In the genomic region with DNA sequence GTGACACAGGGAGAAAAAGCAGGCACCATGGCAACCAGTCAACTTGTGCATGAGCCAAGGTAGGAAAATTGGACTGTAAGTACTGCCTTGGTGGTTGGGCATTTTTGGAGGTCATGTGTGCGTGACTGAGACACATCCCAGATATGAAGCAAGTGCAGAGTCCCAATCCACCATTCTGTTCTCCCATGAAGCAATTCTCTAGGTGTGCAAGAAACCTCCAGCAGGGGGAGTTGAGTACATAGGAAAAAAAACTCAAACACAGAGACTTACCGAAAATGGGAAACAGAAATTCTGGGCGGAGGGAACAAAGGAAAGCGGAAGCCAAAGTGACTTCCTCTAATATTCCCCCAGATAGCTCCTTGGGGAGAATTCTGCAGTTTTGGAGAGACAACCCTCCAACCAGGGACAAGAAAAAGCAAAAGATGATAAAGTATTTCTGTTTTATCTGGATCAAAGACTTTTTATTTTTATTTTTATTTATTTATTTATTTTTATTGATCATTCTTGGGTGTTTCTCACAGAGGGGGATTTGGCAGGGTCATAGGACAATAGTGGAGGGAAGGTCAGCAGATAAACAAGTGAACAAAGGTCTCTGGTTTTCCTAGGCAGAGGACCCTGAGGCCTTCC, we compare ENCODE assay signal across 8 cellular contexts.
DNase-seq lines count a peak whose midpoint lies in the region; ATAC-seq, FAIRE-seq and TF ChIP-seq lines count a peak whose summit lies in the region.

No MANE protein-coding gene starts in this region.

- FAIRE-seq in GM12891 (lab: Jason Lieb, UNC): peak; percentile 81

- DNase-seq in AG08396 (ENCODE audit: low spot score) (peak; percentile 65), GM12891 (ENCODE audit: insufficient read length, low spot score) (peak; percentile 13), NOMO-1 (lab: John Stamatoyannopoulos, UW; ENCODE audit: unreplicated experiment in 2 of 2) (peak; percentile 62 to 70), glomerular endothelial cell (ENCODE audit: extremely low read depth, low read depth, low spot score) (peak; percentile 50), sciatic nerve (ENCODE audit: low spot score) (peak; percentile 62)
- peak; percentile 57 to 61 for DNase-seq in activated T-cell treated with anti-CD3 and anti-CD28 coated beads, Interleukin-2, amount 50 U/mL, for 48 hours

- intact Hi-C loops in sciatic nerve (cut with DNase I): no loop called here

- no peak for TF ChIP-seq POLR2A in GM12891 (IDR thresholded peaks at IDR 0.05; ENCODE audit: low read depth, low read length)

- peak; percentile 53 for ATAC-seq in sciatic nerve
- ATAC-seq in HG03460 (IDR thresholded peaks at IDR 0.05; ENCODE audit: unreplicated experiment): no peak
- ATAC-seq in GM18511 (IDR thresholded peaks at IDR 0.05; ENCODE audit: unreplicated experiment): no peak

TF ChIP-seq in GM12891, 5 proteins besides CTCF, POLR2A, EP300 and RAD21:
- TF ChIP-seq POLR2AphosphoS5 (IDR thresholded peaks at IDR 0.05; ENCODE audit: low read depth, low read length) (no peak), POU2F2 (IDR thresholded peaks at IDR 0.05; ENCODE audit: low read depth, low read length) (no peak), PAX5 (IDR thresholded peaks at IDR 0.05; ENCODE audit: insufficient read depth, low read length, severe bottlenecking) (no peak), SPI1 (IDR thresholded peaks at IDR 0.05; ENCODE audit: low read depth, low read length) (no peak), TAF1 (IDR thresholded peaks at IDR 0.05; ENCODE audit: low read depth, low read length) (no peak)
TF ChIP-seq in GM12891: peak in this region for 0.

Comparison
In these comparisons a context has a peak if more than half of its experiments do, and no peak if none do; other contexts are left out.
1. DNase-seq: peak in every context shown above with its lines; median percentile 66 in NOMO-1; 65 in AG08396; 62 in sciatic nerve; 59 in activated T-cell treated with anti-CD3 and anti-CD28 coated beads, Interleukin-2, amount 50 U/mL, for 48 hours; 50 in glomerular endothelial cell; 13 in GM12891.